9 cellular contexts compared by ENCODE assay signal in genomic region chr2:42495234-42495581, GRCh38. TPM values are rescaled to one million over a fixed set of nuclear protein-coding genes. Genes with fewer than 3 reads are reported as not detected.
DNase-seq lines count a peak whose midpoint lies in the region; ATAC-seq and TF ChIP-seq lines count a peak whose summit lies in the region.
"Had no signal": no experiment of that assay in that cellular context is flagged by ENCODE, and none has a peak within 500 bp of the region (broad histone marks: within the 10 kb centered on the region; RNA-seq: fewer than 3 reads in every experiment).

No MANE protein-coding gene starts in this region.

- intact Hi-C loops in HCT116 (cut with micrococcal nuclease): loop anchor here (1.0 to 10.0 kb wide), 2 partner anchors 168 to 280 kb away; no protein-coding TSS in a partner anchor
- intact Hi-C loops in esophagus squamous epithelium (cut with DNase I): no loop called here

- BruUV-seq in HCT116 (replicated peaks; lab: Mats Ljungman, UMichigan): no TSS peak

- H3K4me1 Mint-ChIP-seq in activated CD8-positive, alpha-beta T cell treated with anti-CD3 and anti-CD28 coated beads, Interleukin-2, amount 10 ng/mL, durations not matched to agents 7 days and 5 days (ENCODE audit: low read depth): peaks cover 12% of the 10 kb centered on the region

- H3K27me3 ChIP-seq in HCT116 (ENCODE audit: insufficient read depth, low read length) (no peaks in the 10 kb centered on the region), mononuclear cell (ENCODE audit: insufficient read depth, low read length) (peaks cover 58% of the 10 kb centered on the region), esophagus squamous epithelium (peaks cover 0 to 36% (median 0%) of the 10 kb centered on the region in 4 donors)

- no peaks in the 10 kb centered on the region for H3K9me3 Mint-ChIP-seq in activated CD8-positive, alpha-beta T cell treated with anti-CD3 and anti-CD28 coated beads, Interleukin-2, amount 10 ng/mL, durations not matched to agents 7 days and 5 days (ENCODE audit: insufficient read depth)

- H3K36me3 ChIP-seq in HCT116 (ENCODE audit: control insufficient read depth in 1 of 2, insufficient read depth in 2 of 2, low read length in 2 of 2) (no peaks in the 10 kb centered on the region), esophagus squamous epithelium (no peaks in the 10 kb centered on the region)

- H2AFZ ChIP-seq in HCT116 (ENCODE audit: low read depth, low read length, poor library complexity, severe bottlenecking): peak overlapping the region; percentile 59

- TF ChIP-seq RAD21 in HCT116 (IDR thresholded peaks at IDR 0.05; ENCODE audit: low read depth): no peak

- peak overlapping the region; percentile 88 for H3K4me3 Mint-ChIP-seq in activated CD8-positive, alpha-beta T cell treated with anti-CD3 and anti-CD28 coated beads, Interleukin-2, amount 10 ng/mL, durations not matched to agents 7 days and 5 days

- H3K9me2 ChIP-seq in HCT116 (ENCODE audit: insufficient read depth): no peaks in the 10 kb centered on the region

- 0% methylated on average over 1 of the region's 1 CpG for WGBS in esophagus squamous epithelium, 2 donors

- no peaks in the 10 kb centered on the region for H3K9me3 ChIP-seq in HCT116 (ENCODE audit: control insufficient read depth in 1 of 2, insufficient read depth in 1 of 2, low read depth in 1 of 2, low read length in 2 of 2)
- no peaks in the 10 kb centered on the region for H3K9me3 ChIP-seq in mononuclear cell (ENCODE audit: low read depth, low read length)
- no peaks in the 10 kb centered on the region for H3K9me3 ChIP-seq in esophagus squamous epithelium

- peak overlapping the region; percentile 8 to 68; a peak in 3 of 4 replicates for H3K4me3 ChIP-seq in HCT116 (replicated peaks in 1 of 2; ENCODE audit: low read depth in 1 of 2, low read length in 2 of 2)
- H3K4me3 ChIP-seq in mononuclear cell (ENCODE audit: low read length): peak overlapping the region; percentile 38
- H3K4me3 ChIP-seq in esophagus squamous epithelium: peak overlapping the region in 2 of 4 donors; percentile 53 to 80

- H3K27me3 Mint-ChIP-seq in activated CD8-positive, alpha-beta T cell treated with anti-CD3 and anti-CD28 coated beads, Interleukin-2, amount 10 ng/mL, durations not matched to agents 7 days and 5 days (ENCODE audit: low read depth): peaks cover 15% of the 10 kb centered on the region

- POLR2A ChIA-PET in HCT116 (lab: Charles Lee): no interaction called here
- POLR2A ChIA-PET in activated CD8-positive, alpha-beta T cell treated with anti-CD3 and anti-CD28 coated beads, Interleukin-2, amount 10 ng/mL, durations not matched to agents 7 days and 5 days (lab: Charles Lee): no interaction called here

- no peak for ATAC-seq in HCT116
- no peak for ATAC-seq in activated CD8-positive, alpha-beta T cell treated with anti-CD3 and anti-CD28 coated beads, Interleukin-2, amount 10 ng/mL, durations not matched to agents 7 days and 5 days
- no peak for ATAC-seq in HG03432 (IDR thresholded peaks at IDR 0.05; ENCODE audit: unreplicated experiment)

- DNase-seq in HCT116 (ENCODE audit: low read depth, low spot score): no peak
- DNase-seq in activated CD8-positive, alpha-beta T cell treated with anti-CD3 and anti-CD28 coated beads, Interleukin-2, amount 10 ng/mL, durations not matched to agents 7 days and 5 days: no peak
- DNase-seq in esophagus squamous epithelium (lab: John Stamatoyannopoulos, UW): no peak
- no peak for DNase-seq in activated CD4-positive, CD25-positive, alpha-beta regulatory T cell (lab: John Stamatoyannopoulos, UW)
- DNase-seq in COLO829 (ENCODE audit: low spot score): no peak

- TF ChIP-seq POLR2A in HCT116 (IDR thresholded peaks at IDR 0.05; ENCODE audit: borderline replicate concordance, extremely low read depth, insufficient read depth, insufficient read length) (no peak), esophagus squamous epithelium (IDR thresholded peaks at IDR 0.05) (no peak)

- peak overlapping the region; percentile 79 for H3K27ac Mint-ChIP-seq in activated CD8-positive, alpha-beta T cell treated with anti-CD3 and anti-CD28 coated beads, Interleukin-2, amount 10 ng/mL, durations not matched to agents 7 days and 5 days

- H3K4me2 ChIP-seq in HCT116 (ENCODE audit: low read length): peak overlapping the region; percentile 100

- no peaks in the 10 kb centered on the region for H3K36me3 Mint-ChIP-seq in activated CD8-positive, alpha-beta T cell treated with anti-CD3 and anti-CD28 coated beads, Interleukin-2, amount 10 ng/mL, durations not matched to agents 7 days and 5 days (ENCODE audit: low read depth)

- H3K4me1 ChIP-seq in HCT116 (ENCODE audit: control insufficient read depth in 1 of 2, insufficient read depth in 2 of 2, low read length in 2 of 2) (peaks cover 0 to 21% of the 10 kb centered on the region in 2 experiments; a peak in 3 of 4 replicates), mononuclear cell (ENCODE audit: insufficient read depth, low read length) (peaks cover 23% of the 10 kb centered on the region), esophagus squamous epithelium (peaks cover 0 to 26% (median 10%) of the 10 kb centered on the region in 3 donors)

- 0 out of 2 replicates have a peak overlapping the region, but pooled peaks have one; percentile 16 for H3K9ac ChIP-seq in HCT116 (ENCODE audit: low read length)

- TF ChIP-seq CTCF in C4-2B (conservative IDR thresholded peaks at IDR 0.05) (peak; percentile 59), HCT116 (IDR thresholded peaks at IDR 0.05 in 2 of 3, conservative IDR thresholded peaks at IDR 0.05 in 1 of 3; ENCODE audit: borderline replicate concordance in 1 of 3, insufficient read depth in 1 of 3, low read depth in 2 of 3, low read length in 2 of 3) (no peak), esophagus squamous epithelium (IDR thresholded peaks at IDR 0.05) (peak in 1 of 6 experiments; percentile 4)

- CTCF ChIA-PET in HCT116 (lab: Charles Lee): no interaction called here
- CTCF ChIA-PET in activated CD8-positive, alpha-beta T cell treated with anti-CD3 and anti-CD28 coated beads, Interleukin-2, amount 10 ng/mL, durations not matched to agents 7 days and 5 days (lab: Charles Lee): interaction anchor here (0.6 to 4.5 kb wide), 2 partner anchors 164 to 169 kb away, joined by 4 to 35 read pairs; no protein-coding TSS in a partner anchor

- RAD21 ChIA-PET in HCT116 (lab: Charles Lee; ENCODE audit: low non-redundant PET in 1 of 2, low total read pairs in 2 of 2, uncharacterized antibody in 2 of 2, unreplicated experiment in 2 of 2): no interaction called here

- H3K27ac ChIP-seq in C4-2B (no peak overlapping the region), HCT116 (ENCODE audit: low read depth, low read length) (no peak overlapping the region), esophagus squamous epithelium (no peak overlapping the region)

- no peaks in the 10 kb centered on the region for H4K20me1 ChIP-seq in HCT116 (ENCODE audit: insufficient read depth)

- H3K79me2 ChIP-seq in HCT116 (ENCODE audit: insufficient read depth, low read length): no peaks in the 10 kb centered on the region

TF ChIP-seq in HCT116, 20 proteins besides CTCF, POLR2A, EP300 and RAD21:
- TF ChIP-seq CEBPB (IDR thresholded peaks at IDR 0.05; ENCODE audit: low read depth): no peak; the same call in 1 of the 2 replicates
- no peak for TF ChIP-seq ATF3 (IDR thresholded peaks at IDR 0.05)
- no peak for TF ChIP-seq ZNF274 (IDR thresholded peaks at IDR 0.05; ENCODE audit: low read depth, low read length)
- TF ChIP-seq SIN3A (IDR thresholded peaks at IDR 0.05; ENCODE audit: low read depth): no peak
- no peak for TF ChIP-seq EGR1 (IDR thresholded peaks at IDR 0.05; ENCODE audit: low read depth)
- TF ChIP-seq JUND (IDR thresholded peaks at IDR 0.05): no peak
- no peak for TF ChIP-seq SP1 (IDR thresholded peaks at IDR 0.05; ENCODE audit: low read depth)
- TF ChIP-seq MAX (IDR thresholded peaks at IDR 0.05): no peak
- TF ChIP-seq ZBTB33 (IDR thresholded peaks at IDR 0.05; ENCODE audit: extremely low read depth, insufficient replicate concordance, low read length): no peak

RNA-seq across cellular contexts. Expression of gene KCNG3, which starts 1.4 kb away (rescaled TPM):
- total RNA-seq in HCT116 (2021; ENCODE audit: unreplicated experiment) (1.5 TPM), mononuclear cell (0.31 TPM), esophagus squamous epithelium (under 1 TPM; 0.09 to 0.38 (median 0.29) TPM)
- 0.20 and 0.27 TPM in 2 replicates for polyA plus RNA-seq in HCT116 (2012)
- under 1 TPM; 0.21 to 0.26 TPM for total RNA-seq in activated CD8-positive, alpha-beta T cell treated with anti-CD3 and anti-CD28 coated beads, Interleukin-2, amount 10 ng/mL, durations not matched to agents 7 days and 5 days
- total RNA-seq: T-helper 1 cell treated with Interleukin-12 subunit alpha and Interleukin-12 subunit beta and Interleukin-4 antibody, amounts not matched to agents 30 ng/mL and 1 ng/mL, for 36 hours had no signal
